In genomic region chr6:107648983-107649382, GRCh38 we compare ENCODE assay signal across 20 cellular contexts.
"Had no signal": no experiment of that assay in that cellular context is flagged by ENCODE, and none has a peak within 500 bp of the region (broad histone marks: within the 10 kb centered on the region; RNA-seq: fewer than 3 reads in every experiment).

No MANE protein-coding gene starts in this region.

- H3K4me1 ChIP-seq: Peyer's patch had no signal

- DNase-seq: KBM-7, MV-4-11, NCI-H1048, NCI-H1105, NCI-H1417, NCI-H1436 treated with DMSO at 0.1 percent for 48 hours, NCI-H1694, NCI-H187 treated with DMSO at 0.1 percent for 48 hours, NCI-H2029 treated with DMSO at 0.1 percent for 48 hours, NCI-H2171 treated with DMSO at 0.1 percent for 48 hours, NCI-H524, NCI-H526 treated with DMSO at 0.1 percent for 48 hours, NCI-H774, OCI-M1, PC-9, Peyer's patch, SHP77 treated with DMSO at 0.1 percent for 48 hours had no signal

- H3K9me3 ChIP-seq: Peyer's patch, SJCRH30 had no signal

- ATAC-seq: Right ventricle myocardium inferior, SK-N-SH treated with all-trans-retinoic acid at 6 μM for 48 hours had no signal

- H3K4me2 ChIP-seq: PC-9 had no signal

- H2AFZ ChIP-seq: PC-9 had no signal

- H3K27ac ChIP-seq: PC-9, Peyer's patch, SJCRH30 had no signal

- H3K4me3 ChIP-seq: PC-9, Peyer's patch, SJCRH30 had no signal

- H3K27me3 ChIP-seq: Peyer's patch, SJCRH30 had no signal

- H3K36me3 ChIP-seq: Peyer's patch, SJCRH30 had no signal
